ENCODE assay signal across 26 cellular contexts in genomic region chr20:854601-855000, GRCh38. TPM values are rescaled to one million over a fixed set of nuclear protein-coding genes. Genes with fewer than 3 reads are reported as not detected.
DNase-seq lines count a peak whose midpoint lies in the region; ATAC-seq, FAIRE-seq and TF ChIP-seq lines count a peak whose summit lies in the region.
"Had no signal": no experiment of that assay in that cellular context is flagged by ENCODE, and none has a peak within 500 bp of the region (broad histone marks: within the 10 kb centered on the region; RNA-seq: fewer than 3 reads in every experiment).

No MANE protein-coding gene starts in this region.

- no peaks in the 10 kb centered on the region for H3K27me3 Mint-ChIP-seq in activated CD4-positive, alpha-beta T cell treated with anti-CD3 and anti-CD28 coated beads, Interleukin-2, amount 10 ng/mL, durations not matched to agents 24 days and 14 days
- no peaks in the 10 kb centered on the region for H3K27me3 Mint-ChIP-seq in CD4-positive, alpha-beta T cell
- peaks cover 2% of the 10 kb centered on the region for H3K27me3 Mint-ChIP-seq in endodermal cell (ENCODE audit: insufficient read depth)
- H3K27me3 Mint-ChIP-seq: activated B cell treated with CpG ODN at 0.5 μM for 24 hours; CD4-positive, alpha-beta memory T cell; stimulated activated naive B cell treated with anti-CD40 and anti-IgM and Interleukin-4, amounts not matched to agents 10 μg/mL and 1 μg/mL and 100 μg/mL, for 72 hours; type B pancreatic cell had no signal

- intact Hi-C loops in activated CD4-positive, alpha-beta T cell treated with anti-CD3 and anti-CD28 coated beads, Interleukin-2, amount 10 ng/mL, durations not matched to agents 24 days and 14 days (cut with micrococcal nuclease): no loop called here
- intact Hi-C loops in CD4-positive, alpha-beta T cell (cut with DNase I, micrococcal nuclease): no loop called here
- intact Hi-C loops in kidney (cut with DNase I): no loop called here

- H3K4me1 ChIP-seq in kidney (ENCODE audit: control insufficient read depth in 1 of 2, insufficient read depth in 1 of 2, low read depth in 1 of 2, low read length in 2 of 2): peaks cover 0 to 2% of the 10 kb centered on the region in 2 donors
- H3K4me1 ChIP-seq in endodermal cell (ENCODE audit: control insufficient read depth, insufficient read depth, low read length): no peaks in the 10 kb centered on the region
- H3K4me1 ChIP-seq: gastrocnemius medialis, neural progenitor cell, pancreas had no signal

- no peak overlapping the region for H3K9ac ChIP-seq in kidney (ENCODE audit: low read length in 2 of 2)
- H3K9ac ChIP-seq in endodermal cell (ENCODE audit: extremely low read depth, low read length, poor library complexity, severe bottlenecking): no peak overlapping the region
- H3K9ac ChIP-seq: neural progenitor cell had no signal

- peak overlapping the region; percentile 63 for H3K27ac Mint-ChIP-seq in activated CD4-positive, alpha-beta T cell treated with anti-CD3 and anti-CD28 coated beads, Interleukin-2, amount 10 ng/mL, durations not matched to agents 24 days and 14 days
- H3K27ac Mint-ChIP-seq in CD4-positive, alpha-beta T cell: no peak overlapping the region
- no peak overlapping the region for H3K27ac Mint-ChIP-seq in endodermal cell
- H3K27ac Mint-ChIP-seq: activated B cell treated with CpG ODN at 0.5 μM for 24 hours; neural progenitor cell; stimulated activated naive B cell treated with anti-CD40 and anti-IgM and Interleukin-4, amounts not matched to agents 10 μg/mL and 1 μg/mL and 100 μg/mL, for 72 hours; type B pancreatic cell had no signal

- no peak for ATAC-seq in CD4-positive, alpha-beta T cell (ENCODE audit: poor library complexity)
- no peak for ATAC-seq in GM18861 (IDR thresholded peaks at IDR 0.05; ENCODE audit: unreplicated experiment)
- ATAC-seq: gastrocnemius medialis; pancreas; stimulated activated naive B cell treated with anti-CD40 and anti-IgM and Interleukin-4, amounts not matched to agents 10 μg/mL and 1 μg/mL and 100 μg/mL, for 72 hours had no signal

- peaks cover 37% of the 10 kb centered on the region for H3K36me3 Mint-ChIP-seq in activated CD4-positive, alpha-beta T cell treated with anti-CD3 and anti-CD28 coated beads, Interleukin-2, amount 10 ng/mL, durations not matched to agents 24 days and 14 days (ENCODE audit: low read depth)
- H3K36me3 Mint-ChIP-seq in CD4-positive, alpha-beta T cell (ENCODE audit: low read depth): peaks cover 7% of the 10 kb centered on the region
- no peaks in the 10 kb centered on the region for H3K36me3 Mint-ChIP-seq in endodermal cell (ENCODE audit: low read depth)
- H3K36me3 Mint-ChIP-seq: neural progenitor cell, type B pancreatic cell had no signal

- peak; percentile 77 for FAIRE-seq in bronchial epithelial cell (lab: Jason Lieb, UNC)
- no peak for FAIRE-seq in kidney (lab: Jason Lieb, UNC)
- FAIRE-seq: GM19239, H1, pancreas, RCC 7860 had no signal

- no peaks in the 10 kb centered on the region for H3K27me3 ChIP-seq in CD4-positive, alpha-beta T cell (ENCODE audit: control insufficient read depth, insufficient read depth, low read length)
- H3K27me3 ChIP-seq in bronchial epithelial cell (ENCODE audit: control insufficient read depth, insufficient read depth, low read length) (no peaks in the 10 kb centered on the region), endodermal cell (ENCODE audit: control insufficient read depth, insufficient read depth, low read length, poor library complexity, severe bottlenecking) (no peaks in the 10 kb centered on the region)
- H3K27me3 ChIP-seq: gastrocnemius medialis, neural progenitor cell, pancreas had no signal

- in situ Hi-C loops in ACHN (cut with HindIII; ENCODE audit: low pct_ligation_motif_present, low pct_unique_long_range_greater_than_20kb, low sequenced_read_pairs): no loop called here

- CTCF ChIA-PET in CD4-positive, alpha-beta T cell (lab: Charles Lee): no interaction called here

- WGBS in endodermal cell (ENCODE audit: insufficient coverage in 1 of 2, insufficient read length in 1 of 2), 2 experiments: 83 to 90% methylated on average over 2 to 3 of the region's 6 CpGs

- peak overlapping the region; percentile 31 for H3K27ac ChIP-seq in CD4-positive, alpha-beta T cell (ENCODE audit: low read depth, low read length)
- H3K27ac ChIP-seq in kidney (ENCODE audit: low read depth in 2 of 2, low read length in 2 of 2): no peak overlapping the region
- no peak overlapping the region for H3K27ac ChIP-seq in endodermal cell (ENCODE audit: low read depth, low read length)
- H3K27ac ChIP-seq: gastrocnemius medialis, neural progenitor cell, pancreas had no signal

- H3K36me3 ChIP-seq in bronchial epithelial cell (ENCODE audit: control insufficient read depth, insufficient read depth, low read length) (peaks cover 2% of the 10 kb centered on the region), kidney (ENCODE audit: control insufficient read depth in 1 of 2, insufficient read depth in 2 of 2, low read length in 2 of 2) (no peaks in the 10 kb centered on the region), endodermal cell (ENCODE audit: control insufficient read depth, insufficient read depth, low read length) (no peaks in the 10 kb centered on the region)
- H3K36me3 ChIP-seq: gastrocnemius medialis, neural progenitor cell, pancreas had no signal

- TF ChIP-seq CTCF in CD4-positive, alpha-beta T cell (IDR thresholded peaks at IDR 0.05): no peak
- TF ChIP-seq CTCF in bronchial epithelial cell (IDR thresholded peaks at IDR 0.05; ENCODE audit: insufficient read depth, low read length, severe bottlenecking): no peak
- TF ChIP-seq CTCF in kidney (IDR thresholded peaks at IDR 0.05; ENCODE audit: borderline replicate concordance, extremely low read depth, insufficient read depth): no peak
- TF ChIP-seq CTCF in endodermal cell (conservative IDR thresholded peaks at IDR 0.05): no peak

- no peaks in the 10 kb centered on the region for H3K9me3 ChIP-seq in CD4-positive, alpha-beta T cell (ENCODE audit: control insufficient read depth, low read length)
- no peaks in the 10 kb centered on the region for H3K9me3 ChIP-seq in kidney (ENCODE audit: control insufficient read depth in 1 of 2, low read length in 2 of 2)
- no peaks in the 10 kb centered on the region for H3K9me3 ChIP-seq in endodermal cell (ENCODE audit: control insufficient read depth, low read length)
- H3K9me3 ChIP-seq: gastrocnemius medialis, pancreas had no signal

- POLR2A ChIA-PET in CD4-positive, alpha-beta T cell (lab: Charles Lee): interaction anchor here (2.8 kb wide), 1 partner anchor 22 kb away, joined by 10 read pairs; the partner anchor contains the start of gene FAM110A

- no peak overlapping the region for H3K4me3 ChIP-seq in bronchial epithelial cell (ENCODE audit: low read depth, low read length)
- no peak overlapping the region for H3K4me3 ChIP-seq in kidney (ENCODE audit: low read length in 2 of 2)
- H3K4me3 ChIP-seq in endodermal cell (ENCODE audit: low read length): no peak overlapping the region
- H3K4me3 ChIP-seq: gastrocnemius medialis, neural progenitor cell, pancreas, skin epidermis had no signal

- DNase-seq in activated CD4-positive, alpha-beta T cell treated with anti-CD3 and anti-CD28 coated beads, Interleukin-2, amount 10 ng/mL, durations not matched to agents 24 days and 14 days: no peak
- DNase-seq in activated CD4-positive, alpha-beta T cell treated with anti-CD3 and anti-CD28 coated beads, Interleukin-2, amount 50 U/mL, for 4 hours: no peak
- no peak for DNase-seq in CD4-positive, alpha-beta T cell
- DNase-seq in bronchial epithelial cell (ENCODE audit: low read depth): peak; percentile 59
- DNase-seq in kidney: peak; percentile 31
- DNase-seq in ACHN: no peak
- no peak for DNase-seq in endodermal cell
- DNase-seq: 8988T; activated B cell treated with CpG ODN at 0.5 μM for 24 hours; activated effector memory CD4-positive, alpha-beta T cell treated with anti-CD3 and anti-CD28 coated beads, Interleukin-2, amount 50 U/mL, for 16 hours; CD4-positive, alpha-beta memory T cell; central memory CD4-positive, alpha-beta T cell; gastrocnemius medialis; NCI-H146; NCI-H345; NCI-H774; pancreas; stimulated activated naive B cell treated with anti-CD40 and anti-IgM and Interleukin-4, amounts not matched to agents 10 μg/mL and 1 μg/mL and 100 μg/mL, for 72 hours; substantia nigra had no signal

- no peak overlapping the region for H3K4me3 Mint-ChIP-seq in activated CD4-positive, alpha-beta T cell treated with anti-CD3 and anti-CD28 coated beads, Interleukin-2, amount 10 ng/mL, durations not matched to agents 24 days and 14 days
- H3K4me3 Mint-ChIP-seq in CD4-positive, alpha-beta T cell: no peak overlapping the region
- no peak overlapping the region for H3K4me3 Mint-ChIP-seq in endodermal cell
- H3K4me3 Mint-ChIP-seq: activated B cell treated with CpG ODN at 0.5 μM for 24 hours; neural progenitor cell; stimulated activated naive B cell treated with anti-CD40 and anti-IgM and Interleukin-4, amounts not matched to agents 10 μg/mL and 1 μg/mL and 100 μg/mL, for 72 hours; type B pancreatic cell had no signal

- peaks cover 64% of the 10 kb centered on the region for H3K4me1 Mint-ChIP-seq in activated CD4-positive, alpha-beta T cell treated with anti-CD3 and anti-CD28 coated beads, Interleukin-2, amount 10 ng/mL, durations not matched to agents 24 days and 14 days
- peaks cover 57% of the 10 kb centered on the region for H3K4me1 Mint-ChIP-seq in CD4-positive, alpha-beta T cell (ENCODE audit: low read depth)
- H3K4me1 Mint-ChIP-seq in endodermal cell: no peaks in the 10 kb centered on the region
- H3K4me1 Mint-ChIP-seq: neural progenitor cell had no signal

- peaks cover 8% of the 10 kb centered on the region for H3K9me3 Mint-ChIP-seq in activated CD4-positive, alpha-beta T cell treated with anti-CD3 and anti-CD28 coated beads, Interleukin-2, amount 10 ng/mL, durations not matched to agents 24 days and 14 days
- no peaks in the 10 kb centered on the region for H3K9me3 Mint-ChIP-seq in CD4-positive, alpha-beta T cell
- H3K9me3 Mint-ChIP-seq in endodermal cell: no peaks in the 10 kb centered on the region
- H3K9me3 Mint-ChIP-seq: activated B cell treated with CpG ODN at 0.5 μM for 24 hours; CD4-positive, alpha-beta memory T cell; neural progenitor cell; type B pancreatic cell had no signal

RNA-seq across cellular contexts. Expression of gene FAM110A, which starts 21.1 kb away (rescaled TPM):
- total RNA-seq in activated CD4-positive, alpha-beta T cell treated with anti-CD3 and anti-CD28 coated beads, Interleukin-2, amount 10 ng/mL, durations not matched to agents 24 days and 14 days: 13.3 and 15.4 TPM in 2 replicates
- 1 to 10 TPM; 4.5 to 4.8 TPM for total RNA-seq in CD4-positive, alpha-beta T cell
- total RNA-seq in bronchial epithelial cell (7.1 and 8.3 TPM in 2 replicates), kidney (10.2 TPM), endodermal cell (10 to 100 TPM; 12.1 to 16.9 TPM)
- 12.6 TPM for polyA plus RNA-seq in kidney (ENCODE audit: insufficient read depth, low read depth, low replicate concordance)
- 19.3 TPM for polyA plus RNA-seq in endodermal cell (2013, experiment 1 of 2)
- 18.7 TPM for polyA plus RNA-seq in endodermal cell (2013, experiment 2 of 2)

Comparison
In these comparisons a context has a peak if more than half of its experiments do, and no peak if none do; other contexts are left out.
1. DNase-seq: peak in bronchial epithelial cell (single experiment) and kidney (single experiment); none in activated CD4-positive, alpha-beta T cell treated with anti-CD3 and anti-CD28 coated beads, Interleukin-2, amount 10 ng/mL, durations not matched to agents 24 days and 14 days (single experiment), activated CD4-positive, alpha-beta T cell treated with anti-CD3 and anti-CD28 coated beads, Interleukin-2, amount 50 U/mL, for 4 hours (0 of 2), CD4-positive, alpha-beta T cell (0 of 10), ACHN (single experiment) and endodermal cell (single experiment).